In the genomic region with DNA sequence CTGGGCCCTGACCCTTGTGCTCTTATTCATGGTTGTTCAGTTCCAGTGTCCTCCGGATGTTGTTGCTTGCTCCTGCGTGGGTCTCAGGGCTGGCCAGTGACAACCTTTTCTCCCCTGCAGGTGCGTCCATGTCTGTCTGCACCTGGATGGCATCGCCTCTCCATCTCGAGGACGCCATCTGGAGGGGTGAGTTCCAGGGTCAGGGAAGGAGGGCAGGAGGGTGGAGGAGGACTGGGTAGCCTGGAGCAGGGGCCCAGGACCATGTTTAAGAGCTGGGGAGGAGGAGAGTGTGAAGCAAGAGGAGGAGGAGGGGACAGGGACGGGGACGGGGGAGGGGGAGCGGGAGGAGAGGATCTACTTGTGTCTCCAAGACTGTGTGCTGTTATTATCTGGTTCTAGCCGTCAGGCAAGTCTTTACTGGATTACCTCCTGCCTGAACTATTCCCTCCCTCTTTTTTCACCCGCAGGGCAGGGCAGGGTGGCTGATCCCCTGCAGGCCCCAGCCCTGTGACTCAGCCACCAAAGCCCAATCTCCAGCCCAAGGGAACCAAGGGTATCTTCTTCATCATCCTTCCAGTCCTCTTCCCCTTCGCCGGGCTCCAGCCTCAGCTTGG, we compare ENCODE assay signal across 1 cellular context.
TF ChIP-seq lines count a peak whose summit lies in the region.

No MANE protein-coding gene starts in this region.

TF ChIP-seq in K562, 482 proteins besides CTCF, POLR2A, EP300 and RAD21:
- TF ChIP-seq ZNF217 (CRISPR knock-in tag; IDR thresholded peaks at IDR 0.05) (no peak), NR3C1 (CRISPR knock-in tag; IDR thresholded peaks at IDR 0.05) (no peak), CBFA2T3 (IDR thresholded peaks at IDR 0.05) (peak; percentile 26; the same call in 1 of the 2 replicates), ZNF143 (CRISPR knock-in tag; IDR thresholded peaks at IDR 0.05) (no peak), KAT7 (CRISPR knock-in tag; IDR thresholded peaks at IDR 0.05; ENCODE audit: borderline replicate concordance) (no peak), CCNT2 (IDR thresholded peaks at IDR 0.05; ENCODE audit: borderline replicate concordance, extremely low read depth, insufficient read length, low read depth, low read length) (no peak), KDM1A (IDR thresholded peaks at IDR 0.05) (no peak), HDAC3 (IDR thresholded peaks at IDR 0.05; ENCODE audit: borderline replicate concordance, partially characterized antibody) (no peak), PHF21A (IDR thresholded peaks at IDR 0.05; ENCODE audit: borderline replicate concordance, low read depth) (no peak), SMARCA4 (IDR thresholded peaks at IDR 0.05) (no peak)
- TF ChIP-seq, protein P1, sequence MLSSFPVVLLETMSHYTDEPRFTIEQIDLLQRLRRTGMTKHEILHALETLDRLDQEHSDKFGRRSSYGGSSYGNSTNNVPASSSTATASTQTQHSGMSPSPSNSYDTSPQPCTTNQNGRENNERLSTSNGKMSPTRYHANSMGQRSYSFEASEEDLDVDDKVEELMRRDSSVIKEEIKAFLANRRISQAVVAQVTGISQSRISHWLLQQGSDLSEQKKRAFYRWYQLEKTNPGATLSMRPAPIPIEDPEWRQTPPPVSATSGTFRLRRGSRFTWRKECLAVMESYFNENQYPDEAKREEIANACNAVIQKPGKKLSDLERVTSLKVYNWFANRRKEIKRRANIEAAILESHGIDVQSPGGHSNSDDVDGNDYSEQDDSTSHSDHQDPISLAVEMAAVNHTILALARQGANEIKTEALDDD (IDR thresholded peaks at IDR 0.05), result peak; percentile 57
- TF ChIP-seq, protein P2, sequence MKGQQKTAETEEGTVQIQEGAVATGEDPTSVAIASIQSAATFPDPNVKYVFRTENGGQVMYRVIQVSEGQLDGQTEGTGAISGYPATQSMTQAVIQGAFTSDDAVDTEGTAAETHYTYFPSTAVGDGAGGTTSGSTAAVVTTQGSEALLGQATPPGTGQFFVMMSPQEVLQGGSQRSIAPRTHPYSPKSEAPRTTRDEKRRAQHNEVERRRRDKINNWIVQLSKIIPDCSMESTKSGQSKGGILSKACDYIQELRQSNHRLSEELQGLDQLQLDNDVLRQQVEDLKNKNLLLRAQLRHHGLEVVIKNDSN (CRISPR knock-in tag; IDR thresholded peaks at IDR 0.05), result no peak
- TF ChIP-seq, protein P3, sequence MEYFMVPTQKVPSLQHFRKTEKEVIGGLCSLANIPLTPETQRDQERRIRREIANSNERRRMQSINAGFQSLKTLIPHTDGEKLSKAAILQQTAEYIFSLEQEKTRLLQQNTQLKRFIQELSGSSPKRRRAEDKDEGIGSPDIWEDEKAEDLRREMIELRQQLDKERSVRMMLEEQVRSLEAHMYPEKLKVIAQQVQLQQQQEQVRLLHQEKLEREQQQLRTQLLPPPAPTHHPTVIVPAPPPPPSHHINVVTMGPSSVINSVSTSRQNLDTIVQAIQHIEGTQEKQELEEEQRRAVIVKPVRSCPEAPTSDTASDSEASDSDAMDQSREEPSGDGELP (CRISPR knock-in tag; IDR thresholded peaks at IDR 0.05; ENCODE audit: borderline replicate concordance), result no peak
- TF ChIP-seq, protein P4, sequence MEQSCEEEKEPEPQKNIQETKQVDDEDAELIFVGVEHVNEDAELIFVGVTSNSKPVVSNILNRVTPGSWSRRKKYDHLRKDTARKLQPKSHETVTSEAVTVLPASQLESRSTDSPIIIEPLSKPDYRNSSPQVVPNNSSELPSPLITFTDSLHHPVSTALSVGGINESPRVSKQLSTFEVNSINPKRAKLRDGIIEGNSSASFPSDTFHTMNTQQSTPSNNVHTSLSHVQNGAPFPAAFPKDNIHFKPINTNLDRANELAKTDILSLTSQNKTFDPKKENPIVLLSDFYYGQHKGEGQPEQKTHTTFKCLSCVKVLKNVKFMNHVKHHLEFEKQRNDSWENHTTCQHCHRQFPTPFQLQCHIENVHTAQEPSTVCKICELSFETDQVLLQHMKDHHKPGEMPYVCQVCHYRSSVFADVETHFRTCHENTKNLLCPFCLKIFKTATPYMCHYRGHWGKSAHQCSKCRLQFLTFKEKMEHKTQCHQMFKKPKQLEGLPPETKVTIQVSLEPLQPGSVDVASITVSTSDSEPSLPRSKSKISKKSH (CRISPR knock-in tag; IDR thresholded peaks at IDR 0.05), result no peak
